ENCODE assay signal across 20 cellular contexts in the genomic region with DNA sequence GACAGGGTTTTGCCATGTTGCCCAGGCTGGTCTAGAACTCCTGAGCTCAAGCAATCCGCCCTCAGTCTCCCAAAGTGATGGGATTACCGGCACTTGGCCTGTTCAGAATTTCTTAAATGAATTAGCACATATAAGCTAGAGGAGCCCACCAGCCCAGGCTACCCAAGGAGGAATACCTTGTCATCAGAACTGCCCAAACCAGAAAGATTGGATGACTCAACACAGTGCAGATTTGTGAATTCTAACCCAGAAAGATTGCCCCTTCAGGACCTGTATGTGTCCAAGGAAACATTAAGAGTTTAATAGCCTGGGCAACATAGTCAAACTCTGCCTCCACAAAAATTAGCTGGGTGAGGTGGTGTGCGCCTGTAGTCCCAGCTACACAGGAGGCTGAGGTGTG.
"Had no signal": no experiment of that assay in that cellular context is flagged by ENCODE, and none has a peak within 500 bp of the region (broad histone marks: within the 10 kb centered on the region; RNA-seq: fewer than 3 reads in every experiment).

No MANE protein-coding gene starts in this region.

- H3K4me3 Mint-ChIP-seq: activated CD8-positive, alpha-beta T cell treated with anti-CD3 and anti-CD28 coated beads, Interleukin-2, amount 10 ng/mL, durations not matched to agents 7 days and 5 days; activated naive CD8-positive, alpha-beta T cell treated with anti-CD3 and anti-CD28 coated beads, Interleukin-2, amount 10 ng/mL, durations not matched to agents 7 days and 5 days had no signal

- H3K27ac Mint-ChIP-seq: activated CD8-positive, alpha-beta T cell treated with anti-CD3 and anti-CD28 coated beads, Interleukin-2, amount 10 ng/mL, durations not matched to agents 7 days and 5 days; activated naive CD8-positive, alpha-beta T cell treated with anti-CD3 and anti-CD28 coated beads, Interleukin-2, amount 10 ng/mL, durations not matched to agents 7 days and 5 days had no signal

- DNase-seq: activated CD4-positive, alpha-beta T cell treated with anti-CD3 and anti-CD28 coated beads for 48 hours; activated CD4-positive, alpha-beta T cell treated with anti-CD3 and anti-CD28 coated beads, Interleukin-2, amount 50 U/mL, for 4 hours; activated CD8-positive, alpha-beta memory T cell treated with anti-CD3 and anti-CD28 coated beads, Interleukin-2, amount 50 U/mL, for 48 hours; activated CD8-positive, alpha-beta T cell treated with anti-CD3 and anti-CD28 coated beads, Interleukin-2, amount 10 ng/mL, durations not matched to agents 7 days and 5 days; activated naive CD4-positive, alpha-beta T cell treated with anti-CD3 and anti-CD28 coated beads, Interleukin-2, amount 50 U/mL, for 16 hours; activated naive CD8-positive, alpha-beta T cell treated with anti-CD3 and anti-CD28 coated beads, Interleukin-2, amount 10 ng/mL, durations not matched to agents 7 days and 5 days; activated T-cell treated with anti-CD3 and anti-CD28 coated beads, Interleukin-2, amount 50 U/mL, for 1 hour; adrenal gland; anterior cingulate cortex; caudate nucleus; NCI-H1105 treated with DMSO at 0.1 percent for 48 hours; NCI-H1436 treated with DMSO at 0.1 percent for 48 hours; NCI-H187; NCI-H2081; NCI-H510A treated with DMSO at 0.1 percent for 48 hours; Right ventricle myocardium superior; SW 1271 had no signal

- H3K36me3 Mint-ChIP-seq: activated naive CD8-positive, alpha-beta T cell treated with anti-CD3 and anti-CD28 coated beads, Interleukin-2, amount 10 ng/mL, durations not matched to agents 7 days and 5 days had no signal

- H3K4me3 ChIP-seq: adrenal gland, SJSA1 had no signal

- H3K9me3 ChIP-seq: adrenal gland, SJSA1 had no signal

- H3K36me3 ChIP-seq: adrenal gland, SJSA1 had no signal

- H3K4me1 ChIP-seq: adrenal gland, SJSA1 had no signal

- H3K27ac ChIP-seq: adrenal gland, SJSA1 had no signal

- ATAC-seq: activated CD4-positive, CD25-positive, alpha-beta regulatory T cell treated with anti-CD3 and anti-CD28 coated beads, Interleukin-2, amount 50 U/mL, for 24 hours; activated CD8-positive, alpha-beta T cell treated with anti-CD3 and anti-CD28 coated beads, Interleukin-2, amount 10 ng/mL, durations not matched to agents 7 days and 5 days; SK-N-SH treated with all-trans-retinoic acid at 6 μM for 48 hours had no signal
